8 cellular contexts compared by ENCODE assay signal in genomic region chr22:37303821-37304274, GRCh38. TPM values are rescaled to one million over a fixed set of nuclear protein-coding genes. Genes with fewer than 3 reads are reported as not detected.
DNase-seq lines count a peak whose midpoint lies in the region; ATAC-seq, FAIRE-seq and TF ChIP-seq lines count a peak whose summit lies in the region.

No MANE protein-coding gene starts in this region.

- FAIRE-seq in H54 (lab: Jason Lieb, UNC), result no peak

- TF ChIP-seq POLR2A in H54 (IDR thresholded peaks at IDR 0.05; ENCODE audit: low read depth, low read length), result no peak

- peak; percentile 85 for DNase-seq in H54 (ENCODE audit: insufficient read length, low spot score)
- peak; percentile 53 for DNase-seq in UCSD-AML1 (lab: John Stamatoyannopoulos, UW; ENCODE audit: unreplicated experiment)
- peak; percentile 9 to 88 for DNase-seq in dermis microvascular lymphatic vessel endothelial cell (ENCODE audit: low read depth in 2 of 2)
- peak; percentile 50 to 66 for DNase-seq in stimulated activated CD4-positive, alpha-beta T cell treated with anti-CD3 and anti-CD28 coated beads, Interleukin-12 subunit alpha, Interleukin-12 subunit beta, amount 100 ng/mL, for 24 hours (ENCODE audit: low read depth in 2 of 2)
- DNase-seq in DMS153 (lab: John Stamatoyannopoulos, UW), result no peak
- DNase-seq in NCI-H2107 treated with DMSO at 0.1 percent for 48 hours (lab: John Stamatoyannopoulos, UW; ENCODE audit: unreplicated experiment), result no peak

- no peak for ATAC-seq in HG03439 (IDR thresholded peaks at IDR 0.05; ENCODE audit: unreplicated experiment)
- ATAC-seq in HG02840 (IDR thresholded peaks at IDR 0.05; ENCODE audit: low FRiP score, unreplicated experiment), result no peak

RNA-seq across cellular contexts. Expression of gene CYTH4, which starts 21.5 kb away (rescaled TPM):
- 0.13 TPM in 2 replicates for total RNA-seq in dermis microvascular lymphatic vessel endothelial cell

RNA-seq across cellular contexts. Expression of gene RAC2, which starts 59.8 kb away (rescaled TPM):
- total RNA-seq in dermis microvascular lymphatic vessel endothelial cell, result 11.8 and 12.8 TPM in 2 replicates

Comparison
In these comparisons a context has a peak if more than half of its experiments do, and no peak if none do; other contexts are left out.
1. DNase-seq: peak in H54 (single experiment), UCSD-AML1 (single experiment), dermis microvascular lymphatic vessel endothelial cell (2 of 2) and stimulated activated CD4-positive, alpha-beta T cell treated with anti-CD3 and anti-CD28 coated beads, Interleukin-12 subunit alpha, Interleukin-12 subunit beta, amount 100 ng/mL, for 24 hours (2 of 2); none in DMS153 (single experiment) and NCI-H2107 treated with DMSO at 0.1 percent for 48 hours (single experiment).